ENCODE assay signal across 31 cellular contexts in genomic region chr13:73975767-73976166, GRCh38.
"Had no signal": no experiment of that assay in that cellular context is flagged by ENCODE, and none has a peak within 500 bp of the region (broad histone marks: within the 10 kb centered on the region; RNA-seq: fewer than 3 reads in every experiment).

No MANE protein-coding gene starts in this region.

- H3K4me3 ChIP-seq: ascending aorta, cardiac muscle cell, neural progenitor cell, right atrium auricular region, smooth muscle cell, stomach, thyroid gland, upper lobe of right lung had no signal

- H3K27me3 Mint-ChIP-seq: activated naive CD8-positive, alpha-beta T cell treated with anti-CD3 and anti-CD28 coated beads, Interleukin-2, amount 10 ng/mL, durations not matched to agents 7 days and 5 days; activated T-cell treated with anti-CD3 and anti-CD28 coated beads, Interleukin-2, amount 50 U/mL, for 24 hours; activated T-helper 17 cell treated with anti-CD3 and anti-CD28 coated beads, Interleukin-2, amount 50 U/mL, for 72 hours; brain; effector memory CD8-positive, alpha-beta T cell; stimulated activated naive B cell treated with anti-CD40 and anti-IgM and Interleukin-4, amounts not matched to agents 10 μg/mL and 1 μg/mL and 100 μg/mL, for 72 hours had no signal

- H3K4me1 Mint-ChIP-seq: neural progenitor cell had no signal

- H3K27ac Mint-ChIP-seq: activated naive CD8-positive, alpha-beta T cell treated with anti-CD3 and anti-CD28 coated beads, Interleukin-2, amount 10 ng/mL, durations not matched to agents 7 days and 5 days; brain; neural progenitor cell had no signal

- H3K27ac ChIP-seq: ascending aorta, cardiac muscle cell, neural progenitor cell, right atrium auricular region, stomach, thyroid gland, upper lobe of right lung had no signal

- H3K4me3 Mint-ChIP-seq: activated naive CD8-positive, alpha-beta T cell treated with anti-CD3 and anti-CD28 coated beads, Interleukin-2, amount 10 ng/mL, durations not matched to agents 7 days and 5 days; activated T-cell treated with anti-CD3 and anti-CD28 coated beads, Interleukin-2, amount 50 U/mL, for 24 hours; activated T-helper 17 cell treated with anti-CD3 and anti-CD28 coated beads, Interleukin-2, amount 50 U/mL, for 72 hours; brain; effector memory CD8-positive, alpha-beta T cell; natural killer cell; neural progenitor cell; stimulated activated naive B cell treated with anti-CD40 and anti-IgM and Interleukin-4, amounts not matched to agents 10 μg/mL and 1 μg/mL and 100 μg/mL, for 72 hours had no signal

- H3K4me1 ChIP-seq: neural progenitor cell, right atrium auricular region, stomach, thyroid gland, upper lobe of right lung had no signal

- ATAC-seq: activated T-helper 17 cell treated with anti-CD3 and anti-CD28 coated beads, Interleukin-2, amount 50 U/mL, for 72 hours; effector memory CD8-positive, alpha-beta T cell; left cardiac atrium; natural killer cell; stimulated activated naive B cell treated with anti-CD40 and anti-IgM and Interleukin-4, amounts not matched to agents 10 μg/mL and 1 μg/mL and 100 μg/mL, for 72 hours; upper lobe of right lung had no signal

- FAIRE-seq: keratinocyte had no signal

- H3K4me2 ChIP-seq: neural progenitor cell, smooth muscle cell had no signal

- H3K36me3 Mint-ChIP-seq: natural killer cell had no signal

- H3K9me3 ChIP-seq: ascending aorta, right atrium auricular region, stomach, thyroid gland, upper lobe of right lung had no signal

- DNase-seq: activated CD4-positive, alpha-beta T cell treated with anti-CD3 and anti-CD28 coated beads for 1 hour; activated CD4-positive, alpha-beta T cell treated with anti-CD3 and anti-CD28 coated beads, Interleukin-2, amount 50 U/mL, for 1 hour; activated CD8-positive, alpha-beta memory T cell treated with anti-CD3 and anti-CD28 coated beads for 24 hours; activated CD8-positive, alpha-beta memory T cell treated with anti-CD3 and anti-CD28 coated beads, Interleukin-2, amount 50 U/mL, for 4 hours; activated naive CD8-positive, alpha-beta T cell treated with anti-CD3 and anti-CD28 coated beads, Interleukin-2, amount 10 ng/mL, durations not matched to agents 7 days and 5 days; activated T-cell treated with anti-CD3 and anti-CD28 coated beads, Interleukin-2, amount 50 U/mL, for 24 hours; cortex of kidney; effector memory CD8-positive, alpha-beta T cell; head of caudate nucleus; hippocampal formation; left cardiac atrium; mammary epithelial cell; midbrain; natural killer cell; occipital lobe; stimulated activated CD4-positive, alpha-beta T cell treated with anti-CD3 and anti-CD28 coated beads, Interleukin-1b, Interleukin-23, amount 100 ng/mL, for 48 hours; stimulated activated CD4-positive, alpha-beta T cell treated with anti-CD3 and anti-CD28 coated beads, Interleukin-4, amount 100 ng/mL, for 4 hours; stimulated activated CD8-positive, alpha-beta memory T cell treated with anti-CD3 and anti-CD28 coated beads, Interleukin-4, amount 100 ng/mL, for 48 hours; stimulated activated naive B cell treated with anti-CD40 and anti-IgM and Interleukin-4, amounts not matched to agents 10 μg/mL and 1 μg/mL and 100 μg/mL, for 72 hours; stomach; T-helper 2 cell; thyroid gland; upper lobe of right lung had no signal

- H3K36me3 ChIP-seq: ascending aorta, cardiac muscle cell, neural progenitor cell, right atrium auricular region, stomach, thyroid gland, upper lobe of right lung had no signal

- H3K27me3 ChIP-seq: ascending aorta, cardiac muscle cell, neural progenitor cell, right atrium auricular region, stomach, thyroid gland, upper lobe of right lung had no signal

- H2AFZ ChIP-seq: neural progenitor cell had no signal
